1 cellular context compared by ENCODE assay signal in the genomic region with DNA sequence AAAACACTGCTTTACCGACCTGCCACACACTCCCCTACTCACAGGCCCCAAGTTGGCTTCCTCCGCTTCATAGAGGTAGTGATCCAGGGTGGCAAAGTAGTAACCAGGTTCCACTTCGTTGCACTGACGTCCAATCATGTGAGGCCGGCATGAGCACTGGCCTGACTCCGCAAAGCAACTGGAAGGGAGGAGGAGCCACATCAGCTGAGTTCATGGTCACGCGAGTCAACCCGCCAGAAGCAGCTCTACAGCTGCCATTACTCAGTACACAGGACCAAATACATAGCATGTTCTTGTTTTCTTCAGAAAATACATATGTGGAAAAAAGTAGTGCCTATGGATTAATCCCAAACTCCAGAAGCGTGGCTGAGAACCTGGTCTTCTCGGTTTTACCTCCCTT.
TF ChIP-seq lines count a peak whose summit lies in the region.

No MANE protein-coding gene starts in this region.

TF ChIP-seq in K562, 482 proteins besides CTCF, POLR2A, EP300 and RAD21:
- no peak for TF ChIP-seq RBBP5 (IDR thresholded peaks at IDR 0.05; ENCODE audit: borderline replicate concordance, insufficient read depth, low read length, poor library complexity, severe bottlenecking)
- no peak for TF ChIP-seq SRSF3 (IDR thresholded peaks at IDR 0.05; ENCODE audit: insufficient read depth, low read length)
- TF ChIP-seq, protein P1, sequence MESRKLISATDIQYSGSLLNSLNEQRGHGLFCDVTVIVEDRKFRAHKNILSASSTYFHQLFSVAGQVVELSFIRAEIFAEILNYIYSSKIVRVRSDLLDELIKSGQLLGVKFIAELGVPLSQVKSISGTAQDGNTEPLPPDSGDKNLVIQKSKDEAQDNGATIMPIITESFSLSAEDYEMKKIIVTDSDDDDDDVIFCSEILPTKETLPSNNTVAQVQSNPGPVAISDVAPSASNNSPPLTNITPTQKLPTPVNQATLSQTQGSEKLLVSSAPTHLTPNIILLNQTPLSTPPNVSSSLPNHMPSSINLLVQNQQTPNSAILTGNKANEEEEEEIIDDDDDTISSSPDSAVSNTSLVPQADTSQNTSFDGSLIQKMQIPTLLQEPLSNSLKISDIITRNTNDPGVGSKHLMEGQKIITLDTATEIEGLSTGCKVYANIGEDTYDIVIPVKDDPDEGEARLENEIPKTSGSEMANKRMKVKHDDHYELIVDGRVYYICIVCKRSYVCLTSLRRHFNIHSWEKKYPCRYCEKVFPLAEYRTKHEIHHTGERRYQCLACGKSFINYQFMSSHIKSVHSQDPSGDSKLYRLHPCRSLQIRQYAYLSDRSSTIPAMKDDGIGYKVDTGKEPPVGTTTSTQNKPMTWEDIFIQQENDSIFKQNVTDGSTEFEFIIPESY (CRISPR knock-in tag; IDR thresholded peaks at IDR 0.05) = peak; percentile 66; the same call in 1 of the 2 replicates
- TF ChIP-seq MITF (IDR thresholded peaks at IDR 0.05) = no peak
